15 cellular contexts compared by ENCODE assay signal in the genomic region with DNA sequence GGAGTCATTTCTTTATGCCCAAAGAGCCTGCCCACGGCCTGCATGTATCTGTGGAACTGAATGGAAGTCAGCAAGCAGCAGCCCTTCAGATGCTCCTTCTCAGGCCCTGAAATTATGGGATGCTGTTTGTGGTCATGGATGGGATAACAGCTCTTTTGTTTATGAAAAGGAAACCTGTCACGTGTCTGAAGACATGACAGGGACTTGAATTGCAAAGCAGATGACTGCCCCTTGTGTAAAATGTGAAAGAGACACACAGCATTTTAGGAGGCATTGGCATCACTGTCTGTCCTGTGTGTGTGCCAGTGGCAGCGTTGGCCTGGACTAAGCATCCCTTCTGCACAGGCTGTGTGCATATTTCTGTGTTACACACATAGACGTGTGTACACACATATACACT.
DNase-seq lines count a peak whose midpoint lies in the region; ATAC-seq and TF ChIP-seq lines count a peak whose summit lies in the region.
"Had no signal": no experiment of that assay in that cellular context is flagged by ENCODE, and none has a peak within 500 bp of the region (broad histone marks: within the 10 kb centered on the region; RNA-seq: fewer than 3 reads in every experiment).

No MANE protein-coding gene starts in this region.

- no peak for TF ChIP-seq CTCF in Caco-2 (IDR thresholded peaks at IDR 0.05; ENCODE audit: insufficient read depth in 1 of 2, low read depth in 1 of 2, low read length in 1 of 2, severe bottlenecking in 1 of 2, unreplicated experiment in 1 of 2)
- TF ChIP-seq CTCF in psoas muscle (IDR thresholded peaks at IDR 0.05) = no peak

- no peak overlapping the region for H3K27ac Mint-ChIP-seq in Caco-2 (ENCODE audit: unreplicated experiment)
- H3K27ac Mint-ChIP-seq: HFFc6 had no signal

- intact Hi-C loops in Caco-2 (cut with micrococcal nuclease; ENCODE audit: unreplicated experiment) (no loop called here), psoas muscle (cut with DNase I) (no loop called here)

- POLR2A ChIA-PET in Caco-2 (lab: Charles Lee) = no interaction called here

- BruUV-seq in Caco-2 (replicated peaks; lab: Mats Ljungman, UMichigan) = no TSS peak

- ATAC-seq in psoas muscle = no peak

- no peaks in the 10 kb centered on the region for H3K36me3 ChIP-seq in BLaER1
- H3K36me3 ChIP-seq in Caco-2 (ENCODE audit: control insufficient read depth, insufficient read depth, low read length) = no peaks in the 10 kb centered on the region
- H3K36me3 ChIP-seq in MG63 = no peaks in the 10 kb centered on the region
- no peaks in the 10 kb centered on the region for H3K36me3 ChIP-seq in psoas muscle (ENCODE audit: insufficient read depth in 1 of 2, low read depth in 1 of 2)
- H3K36me3 ChIP-seq: BE2C had no signal

- H3K36me3 Mint-ChIP-seq in Caco-2 (ENCODE audit: insufficient read depth, unreplicated experiment) = peaks cover 5% of the 10 kb centered on the region

- H3K4me1 Mint-ChIP-seq in Caco-2 (ENCODE audit: low read depth, unreplicated experiment) = no peaks in the 10 kb centered on the region

- 63 to 70% (median 64%) methylated on average over 4 of the region's 4 CpGs for WGBS in psoas muscle, 3 donors

- H3K4me3 Mint-ChIP-seq in Caco-2 (ENCODE audit: unreplicated experiment) = no peak overlapping the region
- H3K4me3 Mint-ChIP-seq: HFFc6 had no signal

- DNase-seq in SK-MEL-5 (ENCODE audit: low read depth, low spot score) (peak; percentile 56), medulla oblongata (ENCODE audit: extremely low spot score) (peak; percentile 53), putamen (ENCODE audit: low spot score) (peak; percentile 64), Caco-2 (no peak), MG63 (no peak), psoas muscle (no peak)
- DNase-seq: BE2C; CD4-positive, alpha-beta memory T cell; HFFc6; NCI-H1105; NCI-H2081 treated with DMSO at 0.1 percent for 48 hours; NCI-H510A; SHP77; SK-N-SH had no signal

- no peaks in the 10 kb centered on the region for H3K27me3 ChIP-seq in BLaER1
- H3K27me3 ChIP-seq in Caco-2 (replicated peaks; ENCODE audit: control insufficient read depth, insufficient read depth, low read length) = no peaks in the 10 kb centered on the region
- H3K27me3 ChIP-seq in MG63 = no peaks in the 10 kb centered on the region
- H3K27me3 ChIP-seq in psoas muscle (ENCODE audit: insufficient read depth in 3 of 3, low read length in 2 of 3) = no peaks in the 10 kb centered on the region
- H3K27me3 ChIP-seq: BE2C had no signal

- CTCF ChIA-PET in Caco-2 (lab: Charles Lee) = no interaction called here

- in situ Hi-C loops in SK-MEL-5 (cut with HindIII; ENCODE audit: low pct_unique_long_range_greater_than_20kb, low sequenced_read_pairs) = no loop called here

- H3K9me3 ChIP-seq in BLaER1 = peaks cover 6% of the 10 kb centered on the region
- no peaks in the 10 kb centered on the region for H3K9me3 ChIP-seq in Caco-2
- no peaks in the 10 kb centered on the region for H3K9me3 ChIP-seq in MG63
- no peaks in the 10 kb centered on the region for H3K9me3 ChIP-seq in psoas muscle
- H3K9me3 ChIP-seq: BE2C, SK-N-SH had no signal

- no peaks in the 10 kb centered on the region for H4K20me1 ChIP-seq in BLaER1

- no peak overlapping the region for H3K9ac ChIP-seq in BLaER1
- H3K9ac ChIP-seq: SK-N-SH had no signal

- H3K27ac ChIP-seq in BLaER1 = no peak overlapping the region
- no peak overlapping the region for H3K27ac ChIP-seq in psoas muscle

- H3K4me2 ChIP-seq in BLaER1 = peak overlapping the region; percentile 44
- H3K4me2 ChIP-seq: SK-N-SH had no signal

- no peaks in the 10 kb centered on the region for H3K9me3 Mint-ChIP-seq in Caco-2 (ENCODE audit: unreplicated experiment)

- H3K4me3 ChIP-seq in BLaER1 (no peak overlapping the region), Caco-2 (ENCODE audit: low read depth, low read length) (no peak overlapping the region), MG63 (no peak overlapping the region), psoas muscle (no peak overlapping the region)

- H3K4me1 ChIP-seq in BLaER1 (peaks cover 44% of the 10 kb centered on the region), Caco-2 (no peaks in the 10 kb centered on the region), psoas muscle (no peaks in the 10 kb centered on the region)

- H3K27me3 Mint-ChIP-seq in Caco-2 (ENCODE audit: insufficient read depth, unreplicated experiment) = peaks cover 10% of the 10 kb centered on the region

Comparison
In these comparisons a context has a peak if more than half of its experiments do, and no peak if none do; other contexts are left out.
1. DNase-seq: peak in SK-MEL-5 (single experiment), medulla oblongata (single experiment) and putamen (single experiment); none in Caco-2 (0 of 2), MG63 (single experiment) and psoas muscle (0 of 2).